10 cellular contexts compared by ENCODE assay signal in genomic region chr1:151846062-151846568, GRCh38. TPM values are rescaled to one million over a fixed set of nuclear protein-coding genes. Genes with fewer than 3 reads are reported as not detected.
DNase-seq lines count a peak whose midpoint lies in the region; ATAC-seq lines count a peak whose summit lies in the region.
"Had no signal": no experiment of that assay in that cellular context is flagged by ENCODE, and none has a peak within 500 bp of the region (broad histone marks: within the 10 kb centered on the region; RNA-seq: fewer than 3 reads in every experiment).

No MANE protein-coding gene starts in this region.

- peaks cover 6% of the 10 kb centered on the region; the same call in 1 of the 2 replicates for H3K27me3 ChIP-seq in HUES6 (ENCODE audit: control insufficient read depth, insufficient read depth, low read length)

- ATAC-seq in HG02623 (IDR thresholded peaks at IDR 0.05; ENCODE audit: unreplicated experiment) (no peak), GM19467 (IDR thresholded peaks at IDR 0.05; ENCODE audit: unreplicated experiment) (no peak)
- ATAC-seq: left colon, Right ventricle myocardium inferior had no signal

- H3K36me3 Mint-ChIP-seq in activated CD4-positive, alpha-beta memory T cell treated with anti-CD3 and anti-CD28 coated beads for 36 hours = peaks cover 64% of the 10 kb centered on the region

- no peaks in the 10 kb centered on the region for H3K27me3 Mint-ChIP-seq in activated CD4-positive, alpha-beta memory T cell treated with anti-CD3 and anti-CD28 coated beads for 36 hours

- peak overlapping the region; percentile 7 for H3K4me3 Mint-ChIP-seq in activated CD4-positive, alpha-beta memory T cell treated with anti-CD3 and anti-CD28 coated beads for 36 hours

- DNase-seq in Daoy (ENCODE audit: low read depth) (peak; percentile 70), myocyte (ENCODE audit: low read depth) (peak; percentile 75), cortex of kidney (lab: John Stamatoyannopoulos, UW) (no peak), NCI-H446 treated with DMSO at 0.1 percent for 48 hours (lab: John Stamatoyannopoulos, UW) (no peak)
- peak; percentile 67 for DNase-seq in activated CD4-positive, alpha-beta memory T cell treated with anti-CD3 and anti-CD28 coated beads for 36 hours
- DNase-seq: left colon had no signal

- CTCF ChIA-PET in activated CD4-positive, alpha-beta memory T cell treated with anti-CD3 and anti-CD28 coated beads for 36 hours (lab: Charles Lee) = interaction anchor here (0.7 to 4.7 kb wide), 11 partner anchors 8 to 519 kb away, joined by 3 to 36 read pairs (median 3); partner anchors contain the start of genes C2CD4D, CGN, MRPL9 and PI4KB

- POLR2A ChIA-PET in activated CD4-positive, alpha-beta memory T cell treated with anti-CD3 and anti-CD28 coated beads for 36 hours (lab: Charles Lee) = interaction anchor here (0.9 to 1.0 kb wide), 2 partner anchors 9 to 17 kb away, joined by 3 to 7 read pairs; no protein-coding TSS in a partner anchor

- H3K36me3 ChIP-seq in HUES6 (ENCODE audit: control insufficient read depth, insufficient read depth, low read length) = no peaks in the 10 kb centered on the region

- intact Hi-C loops in activated CD4-positive, alpha-beta memory T cell treated with anti-CD3 and anti-CD28 coated beads for 36 hours (cut with micrococcal nuclease) = loop anchor here (5.0 kb wide), 2 partner anchors 51 to 146 kb away; partner anchors contain the start of gene S100A10

- H3K4me1 ChIP-seq in HUES6 (ENCODE audit: control insufficient read depth, insufficient read depth, low read length) = peaks cover 18% of the 10 kb centered on the region

- peaks cover 44% of the 10 kb centered on the region for H3K4me1 Mint-ChIP-seq in activated CD4-positive, alpha-beta memory T cell treated with anti-CD3 and anti-CD28 coated beads for 36 hours (ENCODE audit: low read depth)

- peak overlapping the region; percentile 86 for H3K27ac Mint-ChIP-seq in activated CD4-positive, alpha-beta memory T cell treated with anti-CD3 and anti-CD28 coated beads for 36 hours

- H3K9ac ChIP-seq in HUES6 (ENCODE audit: low read length) = peak overlapping the region; percentile 6

- no peak overlapping the region for H3K4me3 ChIP-seq in HUES6 (ENCODE audit: low read depth, low read length)

- H3K9me3 ChIP-seq in HUES6 (ENCODE audit: control insufficient read depth, insufficient read depth, low read depth, low read length) = no peaks in the 10 kb centered on the region

- H3K27ac ChIP-seq in HUES6 (ENCODE audit: low read depth, low read length) = no peak overlapping the region

- H3K9me3 Mint-ChIP-seq in activated CD4-positive, alpha-beta memory T cell treated with anti-CD3 and anti-CD28 coated beads for 36 hours = no peaks in the 10 kb centered on the region

RNA-seq across cellular contexts. Expression of gene C2CD4D, which starts 6.5 kb away (rescaled TPM):
- not detected in 2 replicates for total RNA-seq in Daoy (2014; rRNA removed; shearing (Covaris generic))
- 1 to 10 TPM; 3.3 to 3.9 TPM for total RNA-seq in activated CD4-positive, alpha-beta memory T cell treated with anti-CD3 and anti-CD28 coated beads for 36 hours
- total RNA-seq in myocyte = not detected in 2 replicates
- polyA plus RNA-seq in myocyte (2012) = 0.19 TPM
- total RNA-seq: Right ventricle myocardium inferior had no signal

RNA-seq across cellular contexts. Expression of gene THEM5, which starts 7.4 kb away (rescaled TPM):
- total RNA-seq in Daoy (2014; rRNA removed; shearing (Covaris generic)) = not detected in 2 replicates
- not detected for total RNA-seq in activated CD4-positive, alpha-beta memory T cell treated with anti-CD3 and anti-CD28 coated beads for 36 hours
- total RNA-seq in myocyte = not detected in 2 replicates
- 0.25 TPM for polyA plus RNA-seq in myocyte (2012)
- total RNA-seq: left colon, Right ventricle myocardium inferior had no signal

RNA-seq across cellular contexts. Expression of gene RORC, which starts 14.5 kb away (rescaled TPM):
- total RNA-seq in Daoy (2014; rRNA removed; shearing (Covaris generic)) = not detected in 2 replicates
- 10 to 100 TPM in 1 of 2 experiments, 1 to 10 TPM in 1; 9.9 to 10.9 TPM for total RNA-seq in activated CD4-positive, alpha-beta memory T cell treated with anti-CD3 and anti-CD28 coated beads for 36 hours
- total RNA-seq in myocyte = 0.72 and 1.4 TPM in 2 replicates
- polyA plus RNA-seq in myocyte (2012) = 0.10 TPM

RNA-seq across cellular contexts. Expression of gene LINGO4, which starts 40.9 kb away (rescaled TPM):
- not detected in 2 replicates for total RNA-seq in Daoy (2014; rRNA removed; shearing (Covaris generic))
- total RNA-seq in activated CD4-positive, alpha-beta memory T cell treated with anti-CD3 and anti-CD28 coated beads for 36 hours = under 1 TPM; 0.33 to 0.39 TPM
- not detected in 2 replicates for total RNA-seq in myocyte
- 0.03 TPM for polyA plus RNA-seq in myocyte (2012)

RNA-seq across cellular contexts. Expression of gene TDRKH, which starts 55.8 kb away (rescaled TPM):
- total RNA-seq in Daoy (2014; rRNA removed; shearing (Covaris generic)) = 12.6 and 13.8 TPM in 2 replicates
- 10 to 100 TPM; 30.6 to 32.4 TPM for total RNA-seq in activated CD4-positive, alpha-beta memory T cell treated with anti-CD3 and anti-CD28 coated beads for 36 hours
- 5.1 and 10.1 TPM in 2 replicates for total RNA-seq in myocyte
- polyA plus RNA-seq in myocyte (2012) = 4.3 TPM

Comparison
In these comparisons a context has a peak if more than half of its experiments do, and no peak if none do; other contexts are left out.
1. DNase-seq: peak in Daoy (single experiment), activated CD4-positive, alpha-beta memory T cell treated with anti-CD3 and anti-CD28 coated beads for 36 hours (single experiment) and myocyte (single experiment); none in cortex of kidney (single experiment) and NCI-H446 treated with DMSO at 0.1 percent for 48 hours (single experiment).